21 cellular contexts compared by ENCODE assay signal in genomic region chr4:2802618-2803531, GRCh38. TPM values are rescaled to one million over a fixed set of nuclear protein-coding genes. Genes with fewer than 3 reads are reported as not detected.
A peak's percentile ranks its signal among the peaks of the same experiment; 100 is the strongest.
DNase-seq lines count a peak whose midpoint lies in the region; ATAC-seq and TF ChIP-seq lines count a peak whose summit lies in the region.
"Had no signal": no experiment of that assay in that cellular context is flagged by ENCODE, and none has a peak within 500 bp of the region (broad histone marks: within the 10 kb centered on the region; RNA-seq: fewer than 3 reads in every experiment).

No MANE protein-coding gene starts in this region.

- no peak overlapping the region for H2BK120ac ChIP-seq in neuronal stem cell (ENCODE audit: low read depth, low read length)

- H3K4me1 ChIP-seq in heart right ventricle (peaks cover 75 to 99% (median 96%) of the 10 kb centered on the region in 9 donors), neuronal stem cell (ENCODE audit: control insufficient read depth in 2 of 2, insufficient read depth in 1 of 2, low read depth in 1 of 2, low read length in 2 of 2) (peaks cover 18 to 40% of the 10 kb centered on the region in 2 donors), BE2C (peaks cover 29% of the 10 kb centered on the region)

- no peaks in the 10 kb centered on the region for H3K27me3 Mint-ChIP-seq in natural killer cell treated with Interleukin-12 subunit alpha and Interleukin-12 subunit beta and Interleukin-15 and Interleukin-18, amount 100 ng/mL, for 72 hours
- H3K27me3 Mint-ChIP-seq in natural killer cell (ENCODE audit: low read depth in 2 of 2) = no peaks in the 10 kb centered on the region
- H3K27me3 Mint-ChIP-seq: activated T-helper 17 cell treated with anti-CD3 and anti-CD28 coated beads, Interleukin-2, amount 50 U/mL, for 72 hours had no signal

- no peak overlapping the region for H4K8ac ChIP-seq in neuronal stem cell (ENCODE audit: low read depth, low read length)

- no peak for ATAC-seq in natural killer cell treated with Interleukin-12 subunit alpha and Interleukin-12 subunit beta and Interleukin-15 and Interleukin-18, amount 100 ng/mL, for 72 hours
- ATAC-seq in natural killer cell (no peak), heart right ventricle (no peak)
- ATAC-seq: activated T-helper 17 cell treated with anti-CD3 and anti-CD28 coated beads, Interleukin-2, amount 50 U/mL, for 72 hours; foreskin keratinocyte had no signal

- no peak overlapping the region for H2BK15ac ChIP-seq in neuronal stem cell (ENCODE audit: low read length)

- no peaks in the 10 kb centered on the region for H3K36me3 Mint-ChIP-seq in natural killer cell treated with Interleukin-12 subunit alpha and Interleukin-12 subunit beta and Interleukin-15 and Interleukin-18, amount 100 ng/mL, for 72 hours
- no peaks in the 10 kb centered on the region for H3K36me3 Mint-ChIP-seq in natural killer cell

- H3K4me3 ChIP-seq in heart right ventricle (no peak overlapping the region), neuronal stem cell (ENCODE audit: low read length in 2 of 2) (no peak overlapping the region), BE2C (ENCODE audit: low read depth, low read length) (no peak overlapping the region)
- H3K4me3 ChIP-seq: ovary, uterus had no signal

- H2BK5ac ChIP-seq in neuronal stem cell (ENCODE audit: low read length) = peak overlapping the region; percentile 15

- no peak overlapping the region for H3K4me3 Mint-ChIP-seq in natural killer cell treated with Interleukin-12 subunit alpha and Interleukin-12 subunit beta and Interleukin-15 and Interleukin-18, amount 100 ng/mL, for 72 hours
- H3K4me3 Mint-ChIP-seq in natural killer cell = no peak overlapping the region
- H3K4me3 Mint-ChIP-seq: activated T-helper 17 cell treated with anti-CD3 and anti-CD28 coated beads, Interleukin-2, amount 50 U/mL, for 72 hours had no signal

- WGBS in heart right ventricle, 2 donors = 86 to 88% methylated on average over 27 of the region's 27 CpGs
- no CpG with 5 or more reads among the region's 27 CpGs for WGBS in neuronal stem cell (ENCODE audit: extremely low coverage in 2 of 2, insufficient read length in 2 of 2, insufficient replicate concordance in 1 of 2), 2 donors

- H3K27ac Mint-ChIP-seq in natural killer cell treated with Interleukin-12 subunit alpha and Interleukin-12 subunit beta and Interleukin-15 and Interleukin-18, amount 100 ng/mL, for 72 hours = no peak overlapping the region
- no peak overlapping the region for H3K27ac Mint-ChIP-seq in natural killer cell
- H3K27ac Mint-ChIP-seq: activated T-helper 17 cell treated with anti-CD3 and anti-CD28 coated beads, Interleukin-2, amount 50 U/mL, for 72 hours had no signal

- peaks cover 0 to 30% (median 0%) of the 10 kb centered on the region in 9 donors for H3K36me3 ChIP-seq in heart right ventricle
- H3K36me3 ChIP-seq in neuronal stem cell (replicated peaks in 1 of 2; ENCODE audit: control insufficient read depth in 2 of 2, insufficient read depth in 2 of 2, low read length in 2 of 2) = no peaks in the 10 kb centered on the region
- H3K36me3 ChIP-seq in BE2C = no peaks in the 10 kb centered on the region
- H3K36me3 ChIP-seq: ovary, uterus, WERI-Rb-1 had no signal

- no peak overlapping the region for H3K9ac ChIP-seq in neuronal stem cell (ENCODE audit: low read depth, low read length, poor library complexity)
- H3K9ac ChIP-seq: KMS-11 had no signal

- H3K4me2 ChIP-seq in neuronal stem cell (ENCODE audit: insufficient read depth, low read length, poor library complexity, severe bottlenecking) = no peak overlapping the region
- H3K4me2 ChIP-seq: KMS-11 had no signal

- no peaks in the 10 kb centered on the region for H3K79me1 ChIP-seq in neuronal stem cell (ENCODE audit: low read depth, low read length)

- TF ChIP-seq CTCF in natural killer cell (IDR thresholded peaks at IDR 0.05) (no peak), heart right ventricle (IDR thresholded peaks at IDR 0.05) (no peak), BE2C (IDR thresholded peaks at IDR 0.05; ENCODE audit: low read depth, low read length) (no peak)

- no peak overlapping the region for H3K4ac ChIP-seq in neuronal stem cell (ENCODE audit: low read length)

- intact Hi-C loops in natural killer cell (cut with micrococcal nuclease) = no loop called here
- intact Hi-C loops in heart right ventricle (cut with DNase I) = loop anchor here in 2 of 10 donors (5.0 kb wide), 2 partner anchors 41 to 69 kb away; no protein-coding TSS in a partner anchor

- H2AFZ ChIP-seq in neuronal stem cell (ENCODE audit: low read length) = no peak overlapping the region

- peak overlapping the region; percentile 35 for H3K18ac ChIP-seq in neuronal stem cell (ENCODE audit: low read length)

- H3K9me3 ChIP-seq in heart right ventricle (no peaks in the 10 kb centered on the region), neuronal stem cell (replicated peaks in 1 of 2; ENCODE audit: control insufficient read depth in 2 of 2, insufficient read depth in 1 of 2, low read depth in 1 of 2, low read length in 2 of 2) (peaks cover 0 to 2% of the 10 kb centered on the region in 2 donors), BE2C (no peaks in the 10 kb centered on the region)
- H3K9me3 ChIP-seq: ovary, uterus had no signal

- H2BK12ac ChIP-seq in neuronal stem cell (ENCODE audit: low read length) = no peak overlapping the region

- peaks cover 24 to 34% of the 10 kb centered on the region in 2 donors for H3K4me1 Mint-ChIP-seq in natural killer cell treated with Interleukin-12 subunit alpha and Interleukin-12 subunit beta and Interleukin-15 and Interleukin-18, amount 100 ng/mL, for 72 hours (ENCODE audit: low read depth in 2 of 2)
- H3K4me1 Mint-ChIP-seq in natural killer cell = peaks cover 31 to 59% of the 10 kb centered on the region in 2 donors

- H3K9me3 Mint-ChIP-seq in natural killer cell treated with Interleukin-12 subunit alpha and Interleukin-12 subunit beta and Interleukin-15 and Interleukin-18, amount 100 ng/mL, for 72 hours = no peaks in the 10 kb centered on the region
- H3K9me3 Mint-ChIP-seq in natural killer cell = no peaks in the 10 kb centered on the region
- H3K9me3 Mint-ChIP-seq: activated T-helper 17 cell treated with anti-CD3 and anti-CD28 coated beads, Interleukin-2, amount 50 U/mL, for 72 hours had no signal

- DNase-seq in natural killer cell treated with Interleukin-12 subunit alpha and Interleukin-12 subunit beta and Interleukin-15 and Interleukin-18, amount 100 ng/mL, for 72 hours (ENCODE audit: low spot score) = peak; percentile 53
- DNase-seq in natural killer cell (no peak), heart right ventricle (peak in 1 of 2 donors; percentile 11), neuronal stem cell (ENCODE audit: low spot score) (no peak), BE2C (no peak), occipital lobe (lab: John Stamatoyannopoulos, UW) (no peak), LoVo (ENCODE audit: low spot score) (no peak), CD1c-positive myeloid dendritic cell (ENCODE audit: extremely low spot score) (no peak)
- DNase-seq: activated CD8-positive, alpha-beta memory T cell treated with anti-CD3 and anti-CD28 coated beads for 24 hours; amygdala; COR-L47; foreskin keratinocyte; midbrain; NCI-H1105 treated with DMSO at 0.1 percent for 48 hours; stimulated activated naive CD4-positive, alpha-beta T cell; T-helper 1 cell; uterus; WERI-Rb-1 had no signal

- H4K91ac ChIP-seq in neuronal stem cell (ENCODE audit: low read depth, low read length, poor library complexity) = no peak overlapping the region

- H3K27ac ChIP-seq in heart right ventricle (peak overlapping the region in 7 of 10 donors; percentile 1 to 86 (median 39)), neuronal stem cell (replicated peaks; ENCODE audit: low read length) (no peak overlapping the region)
- H3K27ac ChIP-seq: foreskin keratinocyte, KMS-11 had no signal

- H3K23ac ChIP-seq in neuronal stem cell (ENCODE audit: low read depth, low read length, poor library complexity) = peak overlapping the region; percentile 29

- H2AK5ac ChIP-seq in neuronal stem cell (ENCODE audit: low read depth, low read length) = peak overlapping the region; percentile 94

- peak overlapping the region; percentile 40 for H3K14ac ChIP-seq in neuronal stem cell (ENCODE audit: low read length)

- H3K27me3 ChIP-seq in heart right ventricle = no peaks in the 10 kb centered on the region
- no peaks in the 10 kb centered on the region for H3K27me3 ChIP-seq in neuronal stem cell (ENCODE audit: control insufficient read depth in 3 of 3, insufficient read depth in 3 of 3, low read depth in 1 of 3, low read length in 3 of 3)
- no peaks in the 10 kb centered on the region for H3K27me3 ChIP-seq in BE2C
- H3K27me3 ChIP-seq: foreskin keratinocyte, ovary, uterus had no signal

RNA-seq across cellular contexts. Expression of gene SH3BP2, which starts 10.0 kb away (rescaled TPM):
- total RNA-seq in natural killer cell treated with Interleukin-12 subunit alpha and Interleukin-12 subunit beta and Interleukin-15 and Interleukin-18, amount 100 ng/mL, for 72 hours = 100 to 1,000 TPM; 121 to 129 TPM
- 100 to 1,000 TPM; 213 to 283 (median 221) TPM for total RNA-seq in natural killer cell
- 10 to 100 TPM; 10.4 to 36.9 (median 16.4) TPM for total RNA-seq in heart right ventricle
- polyA plus RNA-seq in heart right ventricle = 10 to 100 TPM; 12.3 to 47.7 TPM
- polyA plus RNA-seq in neuronal stem cell (2013, experiment 1 of 2) = 8.1 TPM
- 8.7 TPM for polyA plus RNA-seq in neuronal stem cell (2013, experiment 2 of 2)
- 35.4 TPM for polyA plus RNA-seq in BE2C (2012; ENCODE audit: insufficient read depth, insufficient read length, low read depth)
- 24.8 TPM for total RNA-seq in occipital lobe

RNA-seq across cellular contexts. Expression of gene ADD1, which starts 40.8 kb away (rescaled TPM):
- 100 to 1,000 TPM; 259 to 291 TPM for total RNA-seq in natural killer cell treated with Interleukin-12 subunit alpha and Interleukin-12 subunit beta and Interleukin-15 and Interleukin-18, amount 100 ng/mL, for 72 hours
- total RNA-seq in natural killer cell = 100 to 1,000 TPM; 383 to 465 (median 452) TPM
- 100 to 1,000 TPM; 188 to 289 (median 214) TPM for total RNA-seq in heart right ventricle
- 100 to 1,000 TPM; 163 to 448 TPM for polyA plus RNA-seq in heart right ventricle
- 169 TPM for polyA plus RNA-seq in neuronal stem cell (2013, experiment 1 of 2)
- 159 TPM for polyA plus RNA-seq in neuronal stem cell (2013, experiment 2 of 2)
- 184 TPM for polyA plus RNA-seq in BE2C (2012; ENCODE audit: insufficient read depth, insufficient read length, low read depth)
- 166 TPM for total RNA-seq in occipital lobe

RNA-seq across cellular contexts. Expression of gene TNIP2, which starts 46.7 kb away (rescaled TPM):
- 10 to 100 TPM; 80.9 to 89.3 TPM for total RNA-seq in natural killer cell treated with Interleukin-12 subunit alpha and Interleukin-12 subunit beta and Interleukin-15 and Interleukin-18, amount 100 ng/mL, for 72 hours
- total RNA-seq in natural killer cell (10 to 100 TPM; 35.6 to 53.9 (median 41.6) TPM), heart right ventricle (10 to 100 TPM; 12.6 to 33.7 (median 14.5) TPM), occipital lobe (5.9 TPM)
- 10 to 100 TPM; 25.8 to 33.6 TPM for polyA plus RNA-seq in heart right ventricle
- 14.8 TPM for polyA plus RNA-seq in neuronal stem cell (2013, experiment 1 of 2)
- 15.1 TPM for polyA plus RNA-seq in neuronal stem cell (2013, experiment 2 of 2)
- 47.1 TPM for polyA plus RNA-seq in BE2C (2012; ENCODE audit: insufficient read depth, insufficient read length, low read depth)
